1 cellular context compared by ENCODE assay signal in the genomic region with DNA sequence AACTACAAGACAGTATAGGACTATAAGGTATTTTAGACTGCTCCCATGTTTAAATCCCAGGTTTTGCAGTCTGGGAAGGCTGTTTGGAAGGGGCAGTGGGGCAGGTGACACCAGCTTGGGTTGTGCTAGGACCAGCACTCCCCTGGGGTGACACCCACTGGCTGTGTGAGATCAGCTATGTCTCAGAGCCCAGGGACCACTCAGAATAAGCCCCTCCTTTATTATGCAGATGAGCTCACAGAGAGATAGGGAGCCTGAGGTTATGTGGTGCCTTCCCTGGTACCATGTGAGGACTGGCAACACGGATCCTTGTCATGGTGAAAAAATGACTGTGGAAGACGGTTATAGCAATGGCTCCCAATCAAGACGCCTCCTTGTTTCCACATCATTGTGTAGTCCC.
TF ChIP-seq lines count a peak whose summit lies in the region.

No MANE protein-coding gene starts in this region.

TF ChIP-seq in HCT116, 20 proteins besides CTCF, POLR2A, EP300 and RAD21 (continued from another document):
- TF ChIP-seq POLR2AphosphoS5 (IDR thresholded peaks at IDR 0.05; ENCODE audit: low read depth, low read length), result no peak
